Comparison of ENCODE assay signal across 8 cellular contexts in the genomic region with DNA sequence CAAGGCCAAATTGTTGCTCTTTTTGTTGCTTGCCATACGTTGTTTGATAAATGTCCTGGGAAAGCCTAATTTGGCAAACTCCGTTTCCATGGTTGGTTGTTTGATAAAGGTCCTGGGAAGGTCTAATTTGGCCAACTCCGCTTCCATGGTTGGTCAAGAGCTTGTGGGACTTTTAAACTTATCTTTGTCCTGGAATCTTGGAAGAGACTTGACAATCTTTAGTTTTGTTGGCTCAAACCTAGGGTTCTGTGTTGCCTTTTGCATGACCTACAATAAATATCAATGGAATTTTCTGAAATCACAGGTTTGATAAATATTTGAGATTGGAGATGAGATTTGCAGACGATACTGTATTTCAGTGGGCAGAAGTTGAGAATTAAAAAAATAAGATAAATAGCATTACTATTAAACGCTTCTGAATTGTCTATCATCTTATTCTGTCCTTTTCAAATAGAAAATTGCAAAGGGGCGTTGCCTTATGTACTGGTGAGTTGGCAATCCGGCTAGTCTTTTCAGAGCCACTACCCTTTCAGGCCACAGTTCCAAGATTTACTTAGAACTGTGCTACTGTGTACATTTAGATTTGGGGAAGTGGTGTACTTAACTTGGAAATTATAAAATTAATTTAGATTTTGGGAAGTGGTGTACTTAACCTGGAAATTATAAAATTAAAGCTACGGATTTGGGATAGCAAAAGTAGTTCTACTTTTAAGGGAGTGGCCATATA. TPM values are rescaled to one million over a fixed set of nuclear protein-coding genes. Genes with fewer than 3 reads are reported as not detected.
DNase-seq lines count a peak whose midpoint lies in the region; ATAC-seq and TF ChIP-seq lines count a peak whose summit lies in the region.

No MANE protein-coding gene starts in this region.

- peaks cover 20% of the 10 kb centered on the region for H3K36me3 Mint-ChIP-seq in T-helper 1 cell treated with Interleukin-12 subunit alpha and Interleukin-12 subunit beta and Interleukin-4 antibody, amounts not matched to agents 30 μg/mL and 1 μg/mL, for 36 hours (ENCODE audit: low read depth)

- no peak for TF ChIP-seq POLR2A in esophagus muscularis mucosa (IDR thresholded peaks at IDR 0.05; ENCODE audit: low read depth)

- H3K4me3 Mint-ChIP-seq in T-helper 1 cell treated with Interleukin-12 subunit alpha and Interleukin-12 subunit beta and Interleukin-4 antibody, amounts not matched to agents 30 μg/mL and 1 μg/mL, for 36 hours = peak overlapping the region; percentile 96

- H3K27me3 ChIP-seq in DND-41 (ENCODE audit: insufficient read depth, low read length, poor library complexity) (no peaks in the 10 kb centered on the region), esophagus muscularis mucosa (no peaks in the 10 kb centered on the region), neutrophil (no peaks in the 10 kb centered on the region)

- H3K4me3 ChIP-seq in DND-41 (ENCODE audit: low read depth in 1 of 2, low read length in 2 of 2) (peak overlapping the region; percentile 63 to 71), esophagus muscularis mucosa (peak overlapping the region; percentile 81 to 85 (median 84)), neutrophil (ENCODE audit: low read depth in 1 of 2, low read length in 1 of 2) (peak overlapping the region; percentile 71 to 82)

- H3K4me1 ChIP-seq in DND-41 (ENCODE audit: insufficient read depth, low read length) (peaks cover 42% of the 10 kb centered on the region), esophagus muscularis mucosa (peaks cover 9 to 41% (median 23%) of the 10 kb centered on the region in 4 donors), neutrophil (ENCODE audit: control insufficient read depth in 1 of 2, insufficient read depth in 1 of 2, low read depth in 1 of 2, low read length in 1 of 2) (peaks cover 18 to 20% of the 10 kb centered on the region in 2 experiments)

- TF ChIP-seq EP300 in esophagus muscularis mucosa (IDR thresholded peaks at IDR 0.05) = no peak

- intact Hi-C loops in esophagus muscularis mucosa (cut with DNase I) (no loop called here), posterior vena cava (cut with DNase I) (no loop called here)

- H4K20me1 ChIP-seq in DND-41 (ENCODE audit: insufficient read depth, low read length) = peaks cover 3% of the 10 kb centered on the region; the same call in 1 of the 2 replicates

- H3K9me3 ChIP-seq in DND-41 (ENCODE audit: insufficient read depth, low read length, severe bottlenecking) (no peaks in the 10 kb centered on the region), esophagus muscularis mucosa (no peaks in the 10 kb centered on the region), neutrophil (no peaks in the 10 kb centered on the region)

- peak overlapping the region; percentile 85 for H2AFZ ChIP-seq in DND-41 (ENCODE audit: low read depth, low read length)

- ATAC-seq in DND-41 (ENCODE audit: insufficient read depth, low read depth) (no peak), HG02759 (IDR thresholded peaks at IDR 0.05; ENCODE audit: unreplicated experiment) (peak; percentile 0)

- H3K9ac ChIP-seq in DND-41 (ENCODE audit: low read depth, low read length) = peak overlapping the region; percentile 67

- WGBS in esophagus muscularis mucosa = 9% methylated on average over 8 of the region's 8 CpGs

- H3K27ac Mint-ChIP-seq in T-helper 1 cell treated with Interleukin-12 subunit alpha and Interleukin-12 subunit beta and Interleukin-4 antibody, amounts not matched to agents 30 μg/mL and 1 μg/mL, for 36 hours = peak overlapping the region; percentile 92

- no peaks in the 10 kb centered on the region for H3K9me3 Mint-ChIP-seq in T-helper 1 cell treated with Interleukin-12 subunit alpha and Interleukin-12 subunit beta and Interleukin-4 antibody, amounts not matched to agents 30 μg/mL and 1 μg/mL, for 36 hours

- peak overlapping the region; percentile 83 for H3K4me2 ChIP-seq in DND-41 (ENCODE audit: insufficient read depth, low read length)

- TF ChIP-seq CTCF in DND-41 (IDR thresholded peaks at IDR 0.05; ENCODE audit: borderline replicate concordance, extremely low read depth, low read length, poor library complexity, severe bottlenecking) (no peak), esophagus muscularis mucosa (IDR thresholded peaks at IDR 0.05) (no peak), neutrophil (IDR thresholded peaks at IDR 0.05) (no peak)

- H3K27ac ChIP-seq in DND-41 (ENCODE audit: low read length) (peak overlapping the region; percentile 74), esophagus muscularis mucosa (replicated peaks in 1 of 4) (peak overlapping the region; percentile 84 to 93 (median 84)), neutrophil (peak overlapping the region; percentile 78)

- H3K36me3 ChIP-seq in DND-41 (ENCODE audit: insufficient read depth, low read length) (peaks cover 11% of the 10 kb centered on the region; the same call in 1 of the 2 replicates), esophagus muscularis mucosa (peaks cover 0 to 10% (median 0%) of the 10 kb centered on the region in 4 donors), neutrophil (no peaks in the 10 kb centered on the region)

- peaks cover 55% of the 10 kb centered on the region for H3K79me2 ChIP-seq in DND-41 (ENCODE audit: insufficient read depth, low read length)

- no peaks in the 10 kb centered on the region for H3K27me3 Mint-ChIP-seq in T-helper 1 cell treated with Interleukin-12 subunit alpha and Interleukin-12 subunit beta and Interleukin-4 antibody, amounts not matched to agents 30 μg/mL and 1 μg/mL, for 36 hours (ENCODE audit: low read depth)

- H3K4me1 Mint-ChIP-seq in T-helper 1 cell treated with Interleukin-12 subunit alpha and Interleukin-12 subunit beta and Interleukin-4 antibody, amounts not matched to agents 30 μg/mL and 1 μg/mL, for 36 hours (ENCODE audit: low read depth) = peaks cover 34% of the 10 kb centered on the region

- no peak for DNase-seq in DND-41
- no peak for DNase-seq in esophagus muscularis mucosa (ENCODE audit: extremely low spot score)
- no peak for DNase-seq in DMS153 (lab: John Stamatoyannopoulos, UW)
- DNase-seq in HuH-7.5 (ENCODE audit: low spot score) = no peak
- no peak for DNase-seq in posterior vena cava (ENCODE audit: low spot score)

RNA-seq across cellular contexts. Expression of a gene that starts 0.8 kb away (rescaled TPM):
- total RNA-seq in esophagus muscularis mucosa (10 to 100 TPM; 22.4 to 40.8 (median 35.2) TPM), posterior vena cava (10 to 100 TPM; 69.4 to 80.8 TPM)

RNA-seq across cellular contexts. Expression of a gene that starts 30.9 kb away (rescaled TPM):
- total RNA-seq in esophagus muscularis mucosa = 1,000 to 10,000 TPM in 2 of 4 donors, 100 to 1,000 TPM in 2; 578 to 1,199 (median 854) TPM
- total RNA-seq in posterior vena cava = 100 to 1,000 TPM; 895 to 979 TPM
